In the genomic region with DNA sequence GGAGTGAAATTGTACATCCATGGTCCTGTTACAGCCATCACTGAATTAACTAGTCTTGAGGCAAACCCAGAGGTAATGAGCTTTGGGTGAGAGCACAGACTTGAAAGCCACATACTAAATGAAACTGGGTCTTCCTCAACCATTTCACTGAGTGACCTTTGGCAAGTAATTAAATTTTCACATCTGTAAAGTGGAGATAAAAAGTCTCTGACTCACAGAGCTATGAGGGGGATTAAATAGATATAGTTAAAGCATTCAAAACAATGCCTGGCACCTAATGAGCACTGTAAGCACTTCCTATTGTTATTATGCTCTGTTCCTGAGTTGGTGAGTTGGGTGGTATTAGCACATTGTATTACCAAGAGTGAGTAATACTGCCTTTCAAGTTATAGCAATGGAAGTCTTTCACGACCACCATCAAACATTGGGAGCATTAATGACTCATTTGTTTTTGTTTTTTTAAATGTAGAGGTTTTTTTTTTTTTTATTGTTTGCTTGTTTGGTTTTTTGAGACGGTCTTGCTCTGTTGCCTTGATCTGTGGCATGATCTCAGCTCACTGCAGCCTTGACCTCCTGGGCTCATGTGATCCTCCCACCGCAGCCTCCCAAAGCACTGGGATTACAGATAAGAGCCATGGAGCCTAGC, we compare ENCODE assay signal across 2 cellular contexts.
A peak's percentile ranks its signal among the peaks of the same experiment; 100 is the strongest.
TF ChIP-seq lines count a peak whose summit lies in the region.

No MANE protein-coding gene starts in this region.

TF ChIP-seq in K562, 482 proteins besides CTCF, POLR2A, EP300 and RAD21 (continues in another document):
- TF ChIP-seq TRIM24 (IDR thresholded peaks at IDR 0.05) (peak; percentile 58 to 69), SMARCE1 (IDR thresholded peaks at IDR 0.05) (peak; percentile 90), TOE1 (IDR thresholded peaks at IDR 0.05; ENCODE audit: borderline replicate concordance) (0 out of 2 replicates have a peak, but pooled peaks have one; percentile 23), TOE1 (CRISPR knock-in tag; IDR thresholded peaks at IDR 0.05; ENCODE audit: borderline replicate concordance, low read depth) (no peak), BMI1 (IDR thresholded peaks at IDR 0.05; ENCODE audit: low read length) (no peak), MXI1 (IDR thresholded peaks at IDR 0.05; ENCODE audit: low read depth, low read length) (no peak), PTRF (tag; IDR thresholded peaks at IDR 0.05) (no peak), FOXK2 (conservative IDR thresholded peaks at IDR 0.05 in 1 of 2, IDR thresholded peaks at IDR 0.05 in 1 of 2; ENCODE audit: low read depth in 2 of 2) (0 out of 4 replicates have a peak, but pooled peaks of 1 of the 2 experiments have one; percentile 41), CREBBP (IDR thresholded peaks at IDR 0.05; ENCODE audit: low read depth, low read length) (no peak), ZNF431 (CRISPR knock-in tag; IDR thresholded peaks at IDR 0.05) (no peak), CBFA2T2 (conservative IDR thresholded peaks at IDR 0.05) (peak; percentile 77), RCOR1 (IDR thresholded peaks at IDR 0.05; ENCODE audit: borderline replicate concordance in 1 of 2, low read depth in 2 of 2, low read length in 2 of 2) (0 out of 4 replicates have a peak, but pooled peaks of 1 of the 2 experiments have one; percentile 23), MYC (IDR thresholded peaks at IDR 0.05; ENCODE audit: low read depth, low read length) (no peak), MYC (CRISPR knock-in tag; IDR thresholded peaks at IDR 0.05; ENCODE audit: borderline replicate concordance, low read depth) (no peak), ADNP (tag; IDR thresholded peaks at IDR 0.05) (peak; percentile 50; the same call in 1 of the 2 replicates), NFATC3 (IDR thresholded peaks at IDR 0.05) (peak; percentile 67; the same call in 1 of the 2 replicates), GABPA (tag; conservative IDR thresholded peaks at IDR 0.05; ENCODE audit: low read depth) (no peak), CC2D1A (IDR thresholded peaks at IDR 0.05) (peak; percentile 81; the same call in 1 of the 2 replicates), ZNF212 (CRISPR knock-in tag; IDR thresholded peaks at IDR 0.05) (no peak), ZNF239 (CRISPR knock-in tag; IDR thresholded peaks at IDR 0.05) (no peak), CHD1 (IDR thresholded peaks at IDR 0.05; ENCODE audit: low read length) (no peak), KDM4B (IDR thresholded peaks at IDR 0.05; ENCODE audit: borderline replicate concordance in 2 of 2, low read depth in 1 of 2) (no peak), KLF16 (IDR thresholded peaks at IDR 0.05) (no peak), ESRRB (CRISPR knock-in tag; IDR thresholded peaks at IDR 0.05; ENCODE audit: borderline replicate concordance) (no peak), CEBPB (tag; IDR thresholded peaks at IDR 0.05) (no peak), IFI16 (CRISPR knock-in tag; IDR thresholded peaks at IDR 0.05) (no peak), GATAD2B (IDR thresholded peaks at IDR 0.05; ENCODE audit: borderline replicate concordance) (peak; percentile 61), KHSRP (IDR thresholded peaks at IDR 0.05) (no peak)
- TF ChIP-seq, protein P1, sequence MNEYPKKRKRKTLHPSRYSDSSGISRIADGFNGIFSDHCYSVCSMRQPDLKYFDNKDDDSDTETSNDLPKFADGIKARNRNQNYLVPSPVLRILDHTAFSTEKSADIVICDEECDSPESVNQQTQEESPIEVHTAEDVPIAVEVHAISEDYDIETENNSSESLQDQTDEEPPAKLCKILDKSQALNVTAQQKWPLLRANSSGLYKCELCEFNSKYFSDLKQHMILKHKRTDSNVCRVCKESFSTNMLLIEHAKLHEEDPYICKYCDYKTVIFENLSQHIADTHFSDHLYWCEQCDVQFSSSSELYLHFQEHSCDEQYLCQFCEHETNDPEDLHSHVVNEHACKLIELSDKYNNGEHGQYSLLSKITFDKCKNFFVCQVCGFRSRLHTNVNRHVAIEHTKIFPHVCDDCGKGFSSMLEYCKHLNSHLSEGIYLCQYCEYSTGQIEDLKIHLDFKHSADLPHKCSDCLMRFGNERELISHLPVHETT (CRISPR knock-in tag; conservative IDR thresholded peaks at IDR 0.05 in 1 of 2, IDR thresholded peaks at IDR 0.05 in 1 of 2): peak in 1 of 2 experiments; percentile 50; a peak in 1 of 4 replicates
- TF ChIP-seq, protein P2, sequence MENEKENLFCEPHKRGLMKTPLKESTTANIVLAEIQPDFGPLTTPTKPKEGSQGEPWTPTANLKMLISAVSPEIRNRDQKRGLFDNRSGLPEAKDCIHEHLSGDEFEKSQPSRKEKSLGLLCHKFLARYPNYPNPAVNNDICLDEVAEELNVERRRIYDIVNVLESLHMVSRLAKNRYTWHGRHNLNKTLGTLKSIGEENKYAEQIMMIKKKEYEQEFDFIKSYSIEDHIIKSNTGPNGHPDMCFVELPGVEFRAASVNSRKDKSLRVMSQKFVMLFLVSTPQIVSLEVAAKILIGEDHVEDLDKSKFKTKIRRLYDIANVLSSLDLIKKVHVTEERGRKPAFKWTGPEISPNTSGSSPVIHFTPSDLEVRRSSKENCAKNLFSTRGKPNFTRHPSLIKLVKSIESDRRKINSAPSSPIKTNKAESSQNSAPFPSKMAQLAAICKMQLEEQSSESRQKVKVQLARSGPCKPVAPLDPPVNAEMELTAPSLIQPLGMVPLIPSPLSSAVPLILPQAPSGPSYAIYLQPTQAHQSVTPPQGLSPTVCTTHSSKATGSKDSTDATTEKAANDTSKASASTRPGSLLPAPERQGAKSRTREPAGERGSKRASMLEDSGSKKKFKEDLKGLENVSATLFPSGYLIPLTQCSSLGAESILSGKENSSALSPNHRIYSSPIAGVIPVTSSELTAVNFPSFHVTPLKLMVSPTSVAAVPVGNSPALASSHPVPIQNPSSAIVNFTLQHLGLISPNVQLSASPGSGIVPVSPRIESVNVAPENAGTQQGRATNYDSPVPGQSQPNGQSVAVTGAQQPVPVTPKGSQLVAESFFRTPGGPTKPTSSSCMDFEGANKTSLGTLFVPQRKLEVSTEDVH (IDR thresholded peaks at IDR 0.05; ENCODE audit: low read depth, partially characterized antibody): no peak
- TF ChIP-seq, protein P3, sequence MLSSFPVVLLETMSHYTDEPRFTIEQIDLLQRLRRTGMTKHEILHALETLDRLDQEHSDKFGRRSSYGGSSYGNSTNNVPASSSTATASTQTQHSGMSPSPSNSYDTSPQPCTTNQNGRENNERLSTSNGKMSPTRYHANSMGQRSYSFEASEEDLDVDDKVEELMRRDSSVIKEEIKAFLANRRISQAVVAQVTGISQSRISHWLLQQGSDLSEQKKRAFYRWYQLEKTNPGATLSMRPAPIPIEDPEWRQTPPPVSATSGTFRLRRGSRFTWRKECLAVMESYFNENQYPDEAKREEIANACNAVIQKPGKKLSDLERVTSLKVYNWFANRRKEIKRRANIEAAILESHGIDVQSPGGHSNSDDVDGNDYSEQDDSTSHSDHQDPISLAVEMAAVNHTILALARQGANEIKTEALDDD (IDR thresholded peaks at IDR 0.05): peak; percentile 99
- TF ChIP-seq, protein P4, sequence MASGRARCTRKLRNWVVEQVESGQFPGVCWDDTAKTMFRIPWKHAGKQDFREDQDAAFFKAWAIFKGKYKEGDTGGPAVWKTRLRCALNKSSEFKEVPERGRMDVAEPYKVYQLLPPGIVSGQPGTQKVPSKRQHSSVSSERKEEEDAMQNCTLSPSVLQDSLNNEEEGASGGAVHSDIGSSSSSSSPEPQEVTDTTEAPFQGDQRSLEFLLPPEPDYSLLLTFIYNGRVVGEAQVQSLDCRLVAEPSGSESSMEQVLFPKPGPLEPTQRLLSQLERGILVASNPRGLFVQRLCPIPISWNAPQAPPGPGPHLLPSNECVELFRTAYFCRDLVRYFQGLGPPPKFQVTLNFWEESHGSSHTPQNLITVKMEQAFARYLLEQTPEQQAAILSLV (tag; IDR thresholded peaks at IDR 0.05): 0 out of 2 replicates have a peak, but pooled peaks have one; percentile 6

TF ChIP-seq in HepG2, 621 proteins besides CTCF, POLR2A, EP300 and RAD21 (continues in another document):
- no peak for TF ChIP-seq ZNF839 (CRISPR knock-in tag; IDR thresholded peaks at IDR 0.05; ENCODE audit: borderline replicate concordance)
- no peak for TF ChIP-seq ZNF768 (CRISPR knock-in tag; IDR thresholded peaks at IDR 0.05)
- TF ChIP-seq MXI1 (IDR thresholded peaks at IDR 0.05; ENCODE audit: borderline replicate concordance, low read depth, low read length): no peak
- TF ChIP-seq, protein P5, sequence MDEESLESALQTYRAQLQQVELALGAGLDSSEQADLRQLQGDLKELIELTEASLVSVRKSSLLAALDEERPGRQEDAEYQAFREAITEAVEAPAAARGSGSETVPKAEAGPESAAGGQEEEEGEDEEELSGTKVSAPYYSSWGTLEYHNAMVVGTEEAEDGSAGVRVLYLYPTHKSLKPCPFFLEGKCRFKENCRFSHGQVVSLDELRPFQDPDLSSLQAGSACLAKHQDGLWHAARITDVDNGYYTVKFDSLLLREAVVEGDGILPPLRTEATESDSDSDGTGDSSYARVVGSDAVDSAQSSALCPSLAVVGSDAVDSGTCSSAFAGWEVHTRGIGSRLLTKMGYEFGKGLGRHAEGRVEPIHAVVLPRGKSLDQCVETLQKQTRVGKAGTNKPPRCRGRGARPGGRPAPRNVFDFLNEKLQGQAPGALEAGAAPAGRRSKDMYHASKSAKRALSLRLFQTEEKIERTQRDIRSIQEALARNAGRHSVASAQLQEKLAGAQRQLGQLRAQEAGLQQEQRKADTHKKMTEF (CRISPR knock-in tag; IDR thresholded peaks at IDR 0.05): peak; percentile 74
- TF ChIP-seq GABPB1 (CRISPR knock-in tag; IDR thresholded peaks at IDR 0.05): no peak
- TF ChIP-seq, protein P6, sequence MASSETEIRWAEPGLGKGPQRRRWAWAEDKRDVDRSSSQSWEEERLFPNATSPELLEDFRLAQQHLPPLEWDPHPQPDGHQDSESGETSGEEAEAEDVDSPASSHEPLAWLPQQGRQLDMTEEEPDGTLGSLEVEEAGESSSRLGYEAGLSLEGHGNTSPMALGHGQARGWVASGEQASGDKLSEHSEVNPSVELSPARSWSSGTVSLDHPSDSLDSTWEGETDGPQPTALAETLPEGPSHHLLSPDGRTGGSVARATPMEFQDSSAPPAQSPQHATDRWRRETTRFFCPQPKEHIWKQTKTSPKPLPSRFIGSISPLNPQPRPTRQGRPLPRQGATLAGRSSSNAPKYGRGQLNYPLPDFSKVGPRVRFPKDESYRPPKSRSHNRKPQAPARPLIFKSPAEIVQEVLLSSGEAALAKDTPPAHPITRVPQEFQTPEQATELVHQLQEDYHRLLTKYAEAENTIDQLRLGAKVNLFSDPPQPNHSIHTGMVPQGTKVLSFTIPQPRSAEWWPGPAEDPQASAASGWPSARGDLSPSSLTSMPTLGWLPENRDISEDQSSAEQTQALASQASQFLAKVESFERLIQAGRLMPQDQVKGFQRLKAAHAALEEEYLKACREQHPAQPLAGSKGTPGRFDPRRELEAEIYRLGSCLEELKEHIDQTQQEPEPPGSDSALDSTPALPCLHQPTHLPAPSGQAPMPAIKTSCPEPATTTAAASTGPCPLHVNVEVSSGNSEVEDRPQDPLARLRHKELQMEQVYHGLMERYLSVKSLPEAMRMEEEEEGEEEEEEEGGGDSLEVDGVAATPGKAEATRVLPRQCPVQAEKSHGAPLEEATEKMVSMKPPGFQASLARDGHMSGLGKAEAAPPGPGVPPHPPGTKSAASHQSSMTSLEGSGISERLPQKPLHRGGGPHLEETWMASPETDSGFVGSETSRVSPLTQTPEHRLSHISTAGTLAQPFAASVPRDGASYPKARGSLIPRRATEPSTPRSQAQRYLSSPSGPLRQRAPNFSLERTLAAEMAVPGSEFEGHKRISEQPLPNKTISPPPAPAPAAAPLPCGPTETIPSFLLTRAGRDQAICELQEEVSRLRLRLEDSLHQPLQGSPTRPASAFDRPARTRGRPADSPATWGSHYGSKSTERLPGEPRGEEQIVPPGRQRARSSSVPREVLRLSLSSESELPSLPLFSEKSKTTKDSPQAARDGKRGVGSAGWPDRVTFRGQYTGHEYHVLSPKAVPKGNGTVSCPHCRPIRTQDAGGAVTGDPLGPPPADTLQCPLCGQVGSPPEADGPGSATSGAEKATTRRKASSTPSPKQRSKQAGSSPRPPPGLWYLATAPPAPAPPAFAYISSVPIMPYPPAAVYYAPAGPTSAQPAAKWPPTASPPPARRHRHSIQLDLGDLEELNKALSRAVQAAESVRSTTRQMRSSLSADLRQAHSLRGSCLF (CRISPR knock-in tag; IDR thresholded peaks at IDR 0.05; ENCODE audit: borderline replicate concordance): 0 out of 2 replicates have a peak, but pooled peaks have one; percentile 48
- TF ChIP-seq, protein P7, sequence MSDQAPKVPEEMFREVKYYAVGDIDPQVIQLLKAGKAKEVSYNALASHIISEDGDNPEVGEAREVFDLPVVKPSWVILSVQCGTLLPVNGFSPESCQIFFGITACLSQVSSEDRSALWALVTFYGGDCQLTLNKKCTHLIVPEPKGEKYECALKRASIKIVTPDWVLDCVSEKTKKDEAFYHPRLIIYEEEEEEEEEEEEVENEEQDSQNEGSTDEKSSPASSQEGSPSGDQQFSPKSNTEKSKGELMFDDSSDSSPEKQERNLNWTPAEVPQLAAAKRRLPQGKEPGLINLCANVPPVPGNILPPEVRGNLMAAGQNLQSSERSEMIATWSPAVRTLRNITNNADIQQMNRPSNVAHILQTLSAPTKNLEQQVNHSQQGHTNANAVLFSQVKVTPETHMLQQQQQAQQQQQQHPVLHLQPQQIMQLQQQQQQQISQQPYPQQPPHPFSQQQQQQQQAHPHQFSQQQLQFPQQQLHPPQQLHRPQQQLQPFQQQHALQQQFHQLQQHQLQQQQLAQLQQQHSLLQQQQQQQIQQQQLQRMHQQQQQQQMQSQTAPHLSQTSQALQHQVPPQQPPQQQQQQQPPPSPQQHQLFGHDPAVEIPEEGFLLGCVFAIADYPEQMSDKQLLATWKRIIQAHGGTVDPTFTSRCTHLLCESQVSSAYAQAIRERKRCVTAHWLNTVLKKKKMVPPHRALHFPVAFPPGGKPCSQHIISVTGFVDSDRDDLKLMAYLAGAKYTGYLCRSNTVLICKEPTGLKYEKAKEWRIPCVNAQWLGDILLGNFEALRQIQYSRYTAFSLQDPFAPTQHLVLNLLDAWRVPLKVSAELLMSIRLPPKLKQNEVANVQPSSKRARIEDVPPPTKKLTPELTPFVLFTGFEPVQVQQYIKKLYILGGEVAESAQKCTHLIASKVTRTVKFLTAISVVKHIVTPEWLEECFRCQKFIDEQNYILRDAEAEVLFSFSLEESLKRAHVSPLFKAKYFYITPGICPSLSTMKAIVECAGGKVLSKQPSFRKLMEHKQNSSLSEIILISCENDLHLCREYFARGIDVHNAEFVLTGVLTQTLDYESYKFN (CRISPR knock-in tag; conservative IDR thresholded peaks at IDR 0.05): 0 out of 2 replicates have a peak, but pooled peaks have one; percentile 34
- TF ChIP-seq, protein P8, sequence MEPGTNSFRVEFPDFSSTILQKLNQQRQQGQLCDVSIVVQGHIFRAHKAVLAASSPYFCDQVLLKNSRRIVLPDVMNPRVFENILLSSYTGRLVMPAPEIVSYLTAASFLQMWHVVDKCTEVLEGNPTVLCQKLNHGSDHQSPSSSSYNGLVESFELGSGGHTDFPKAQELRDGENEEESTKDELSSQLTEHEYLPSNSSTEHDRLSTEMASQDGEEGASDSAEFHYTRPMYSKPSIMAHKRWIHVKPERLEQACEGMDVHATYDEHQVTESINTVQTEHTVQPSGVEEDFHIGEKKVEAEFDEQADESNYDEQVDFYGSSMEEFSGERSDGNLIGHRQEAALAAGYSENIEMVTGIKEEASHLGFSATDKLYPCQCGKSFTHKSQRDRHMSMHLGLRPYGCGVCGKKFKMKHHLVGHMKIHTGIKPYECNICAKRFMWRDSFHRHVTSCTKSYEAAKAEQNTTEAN (CRISPR knock-in tag; conservative IDR thresholded peaks at IDR 0.05): peak; percentile 47; the same call in 1 of the 2 replicates
